ENCODE assay signal across 9 cellular contexts in the genomic region with DNA sequence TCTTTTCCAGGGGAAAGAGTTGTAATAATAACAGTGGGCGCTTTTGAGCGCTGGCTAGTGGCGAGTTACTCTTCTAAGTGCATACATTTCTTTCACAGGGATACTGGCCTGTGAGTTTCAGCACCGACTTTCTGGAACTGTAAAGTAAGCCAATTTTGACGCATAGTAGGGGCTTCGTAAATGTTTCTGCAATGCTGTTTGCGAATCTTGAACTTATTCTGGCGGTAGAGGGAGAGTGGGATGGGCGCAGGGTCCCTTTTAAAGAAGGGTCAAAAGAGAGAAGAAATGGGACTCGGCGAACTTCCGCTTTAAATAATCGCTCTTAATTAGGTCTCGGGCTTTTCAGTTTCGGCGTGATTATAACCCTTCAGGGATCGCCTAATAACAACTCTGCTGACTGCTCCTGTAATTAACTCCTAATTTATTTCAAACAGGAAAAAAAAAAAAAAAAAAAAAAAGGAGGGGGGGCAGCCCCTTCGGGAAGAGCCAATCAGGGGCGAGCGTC. TPM values are rescaled to one million over a fixed set of nuclear protein-coding genes. Genes with fewer than 3 reads are reported as not detected.
A peak's percentile ranks its signal among the peaks of the same experiment; 100 is the strongest.
DNase-seq lines count a peak whose midpoint lies in the region; ATAC-seq and TF ChIP-seq lines count a peak whose summit lies in the region.
"Had no signal": no experiment of that assay in that cellular context is flagged by ENCODE, and none has a peak within 500 bp of the region (broad histone marks: within the 10 kb centered on the region; RNA-seq: fewer than 3 reads in every experiment).

No MANE protein-coding gene starts in this region.

- TF ChIP-seq POLR2A in esophagus muscularis mucosa (IDR thresholded peaks at IDR 0.05; ENCODE audit: low read depth) = no peak

- intact Hi-C loops in esophagus muscularis mucosa (cut with DNase I) = no loop called here

- H3K27me3 ChIP-seq in SJSA1 (replicated peaks) (peaks cover 55% of the 10 kb centered on the region), esophagus muscularis mucosa (peaks cover 0 to 87% (median 48%) of the 10 kb centered on the region in 4 donors)

- H3K9me3 ChIP-seq in SJSA1 (replicated peaks) = no peaks in the 10 kb centered on the region
- H3K9me3 ChIP-seq in esophagus muscularis mucosa = no peaks in the 10 kb centered on the region

- H3K27ac Mint-ChIP-seq in osteocyte (ENCODE audit: unreplicated experiment) = peak overlapping the region; percentile 55

- H3K27me3 Mint-ChIP-seq in osteocyte (ENCODE audit: unreplicated experiment) = peaks cover 34% of the 10 kb centered on the region

- TF ChIP-seq CTCF in esophagus muscularis mucosa (IDR thresholded peaks at IDR 0.05) (no peak), osteocyte (IDR thresholded peaks at IDR 0.05) (peak; percentile 15)

- 1% methylated on average over 19 of the region's 20 CpGs for WGBS in esophagus muscularis mucosa

- no peak overlapping the region for H3K27ac ChIP-seq in SJSA1
- H3K27ac ChIP-seq in esophagus muscularis mucosa (replicated peaks in 1 of 4) = peak overlapping the region in 2 of 4 donors; percentile 72 to 81

- H3K4me1 ChIP-seq in SJSA1 (replicated peaks) (peaks cover 13% of the 10 kb centered on the region), esophagus muscularis mucosa (peaks cover 13 to 51% (median 44%) of the 10 kb centered on the region in 4 donors)

- DNase-seq in COLO829 (ENCODE audit: low spot score) (peak; percentile 6), SJSA1 (ENCODE audit: low read depth in 1 of 2, low spot score in 2 of 2) (no peak), esophagus muscularis mucosa (ENCODE audit: extremely low spot score) (no peak), osteocyte (ENCODE audit: extremely low spot score, unreplicated experiment) (no peak), hippocampal formation (lab: John Stamatoyannopoulos, UW) (no peak), SHP77 treated with DMSO at 0.1 percent for 48 hours (lab: John Stamatoyannopoulos, UW) (no peak)
- DNase-seq in stimulated activated CD4-positive, alpha-beta T cell treated with anti-CD3 and anti-CD28 coated beads, Interleukin-15, amount 100 ng/mL, for 24 hours = no peak
- DNase-seq: NCI-H2081 had no signal

- peaks cover 54% of the 10 kb centered on the region for H3K4me1 Mint-ChIP-seq in osteocyte (ENCODE audit: unreplicated experiment)

- H3K36me3 ChIP-seq in SJSA1 (no peaks in the 10 kb centered on the region), esophagus muscularis mucosa (peaks cover 0 to 1% (median under 1%) of the 10 kb centered on the region in 4 donors)

- H3K36me3 Mint-ChIP-seq in osteocyte (ENCODE audit: unreplicated experiment) = peaks cover 8% of the 10 kb centered on the region

- H3K4me3 ChIP-seq in SJSA1 (peak overlapping the region; percentile 47), esophagus muscularis mucosa (peak overlapping the region; percentile 62 to 78 (median 68))

- no peak for TF ChIP-seq EP300 in esophagus muscularis mucosa (IDR thresholded peaks at IDR 0.05)

- H3K4me3 Mint-ChIP-seq in osteocyte (ENCODE audit: unreplicated experiment) = peak overlapping the region; percentile 81

- no peaks in the 10 kb centered on the region for H3K9me3 Mint-ChIP-seq in osteocyte (ENCODE audit: unreplicated experiment)

- no peak for ATAC-seq in activated CD4-positive, CD25-positive, alpha-beta regulatory T cell treated with anti-CD3 and anti-CD28 coated beads, Interleukin-2, amount 50 U/mL, for 24 hours

RNA-seq across cellular contexts. Expression of a gene that starts 0.4 kb away (rescaled TPM):
- 1.4 and 3.0 TPM in 2 replicates for total RNA-seq in SJSA1 (2014; rRNA removed; shearing (Covaris generic))
- total RNA-seq in esophagus muscularis mucosa (1 to 10 TPM; 1.8 to 4.0 (median 2.2) TPM), osteocyte (31.9 and 33.8 TPM in 2 replicates)
